In genomic region chr19:4537953-4538600, GRCh38 we compare ENCODE assay signal across 2 cellular contexts.
TF ChIP-seq lines count a peak whose summit lies in the region.

No MANE protein-coding gene starts in this region.

TF ChIP-seq in HEK293, 187 proteins besides CTCF, POLR2A, EP300 and RAD21:
- TF ChIP-seq MYNN (tag by site-specific recombination; IDR thresholded peaks at IDR 0.05; ENCODE audit: borderline replicate concordance) (no peak), ZNF223 (tag by site-specific recombination; IDR thresholded peaks at IDR 0.05) (peak; percentile 64; the same call in 1 of the 2 replicates)

TF ChIP-seq in H1, 55 proteins besides CTCF, POLR2A, EP300 and RAD21:
- TF ChIP-seq SIN3A (conservative IDR thresholded peaks at IDR 0.05 in 1 of 2, IDR thresholded peaks at IDR 0.05 in 1 of 2; ENCODE audit: low read depth in 1 of 2, low read length in 2 of 2) (no peak), FOSL1 (IDR thresholded peaks at IDR 0.05; ENCODE audit: insufficient read depth, low read depth, low read length) (no peak), GTF2F1 (IDR thresholded peaks at IDR 0.05; ENCODE audit: borderline replicate concordance, low read depth, low read length) (no peak), CBX8 (IDR thresholded peaks at IDR 0.05; ENCODE audit: borderline replicate concordance, low read depth, low read length) (no peak), EGR1 (IDR thresholded peaks at IDR 0.05; ENCODE audit: borderline replicate concordance, low read depth, low read length) (no peak), SAP30 (IDR thresholded peaks at IDR 0.05; ENCODE audit: insufficient read depth, insufficient replicate concordance, low read length) (no peak), CREB1 (IDR thresholded peaks at IDR 0.05) (no peak), SP4 (IDR thresholded peaks at IDR 0.05; ENCODE audit: low read length) (no peak), GABPA (IDR thresholded peaks at IDR 0.05; ENCODE audit: borderline replicate concordance, insufficient read depth, low read length) (no peak), BRCA1 (IDR thresholded peaks at IDR 0.05; ENCODE audit: low read depth, low read length) (no peak), CTBP2 (IDR thresholded peaks at IDR 0.05; ENCODE audit: borderline replicate concordance, insufficient read depth, insufficient read length, low read length) (no peak), CHD2 (IDR thresholded peaks at IDR 0.05; ENCODE audit: low read length) (no peak), TAF1 (IDR thresholded peaks at IDR 0.05; ENCODE audit: low read depth, low read length) (no peak), BCL11A (IDR thresholded peaks at IDR 0.05; ENCODE audit: low read depth in 2 of 2, low read length in 2 of 2) (no peak)
